ENCODE assay signal across 8 cellular contexts in the genomic region with DNA sequence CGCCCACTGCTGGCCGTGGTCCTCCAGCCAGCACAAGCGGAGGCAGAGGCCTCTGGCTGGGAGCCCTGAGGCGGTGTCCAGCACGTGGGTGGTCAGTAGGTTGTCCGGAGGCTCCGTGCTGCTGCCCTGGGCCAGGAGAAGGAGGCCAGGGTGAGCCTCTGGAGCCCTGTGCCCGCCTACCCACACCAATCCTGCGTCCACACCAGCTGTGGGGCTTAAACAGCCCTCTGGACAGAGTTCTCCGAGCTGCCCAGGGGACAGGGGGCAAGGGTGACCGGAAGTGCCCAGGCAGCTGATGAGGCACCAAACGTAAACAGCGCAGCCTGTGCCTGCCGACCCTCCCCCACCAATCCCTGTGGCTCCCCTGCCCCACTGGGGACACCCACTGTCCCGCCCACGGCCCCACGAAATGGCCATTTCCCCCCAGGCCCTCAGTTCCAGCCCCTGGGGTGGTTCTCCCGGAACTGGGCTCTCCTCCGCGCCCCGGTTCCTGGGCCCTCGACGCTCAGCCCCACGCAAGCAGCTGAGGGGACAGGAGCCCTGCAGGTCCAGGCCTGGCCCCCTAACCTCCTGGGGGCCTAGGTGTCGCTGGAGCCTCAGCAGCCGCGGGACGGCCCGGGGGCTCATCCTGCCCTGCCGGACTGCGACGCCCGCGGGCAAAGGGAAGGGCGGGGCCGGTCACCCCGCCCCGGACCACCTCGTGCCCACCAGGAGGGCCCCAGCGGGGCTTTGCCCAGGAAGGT. TPM values are rescaled to one million over a fixed set of nuclear protein-coding genes. Genes with fewer than 3 reads are reported as not detected.
A peak's percentile ranks its signal among the peaks of the same experiment; 100 is the strongest.
DNase-seq lines count a peak whose midpoint lies in the region; ATAC-seq, FAIRE-seq and TF ChIP-seq lines count a peak whose summit lies in the region.

No MANE protein-coding gene starts in this region.

- peak overlapping the region; percentile 82 for H3K27ac Mint-ChIP-seq in Caco-2 (ENCODE audit: unreplicated experiment)

- H3K27ac ChIP-seq in SJCRH30, result peak overlapping the region; percentile 17; the same call in 1 of the 2 replicates

- 0 out of 2 replicates have a peak, but pooled peaks cover 3% of the 10 kb centered on the region for H3K36me3 ChIP-seq in Caco-2 (ENCODE audit: control insufficient read depth, insufficient read depth, low read length)
- no peaks in the 10 kb centered on the region for H3K36me3 ChIP-seq in SJCRH30
- H3K36me3 ChIP-seq in neuron (ENCODE audit: insufficient read depth, low read length), result no peaks in the 10 kb centered on the region

- intact Hi-C loops in Caco-2 (cut with micrococcal nuclease; ENCODE audit: unreplicated experiment), result no loop called here

- H3K4me1 ChIP-seq in Caco-2 (peaks cover 21% of the 10 kb centered on the region), SJCRH30 (no peaks in the 10 kb centered on the region), neuron (ENCODE audit: insufficient read depth, low read length) (peaks cover 7% of the 10 kb centered on the region)

- H3K4me3 Mint-ChIP-seq in Caco-2 (ENCODE audit: unreplicated experiment), result peak overlapping the region; percentile 74

- POLR2A ChIA-PET in Caco-2 (lab: Charles Lee), result no interaction called here

- peak overlapping the region; percentile 67 for H3K4me3 ChIP-seq in Caco-2 (ENCODE audit: low read depth, low read length)
- peak overlapping the region; percentile 23 for H3K4me3 ChIP-seq in SJCRH30
- H3K4me3 ChIP-seq in fibroblast of villous mesenchyme (ENCODE audit: low read depth, low read length), result peak overlapping the region; percentile 50
- H3K4me3 ChIP-seq in neuron (ENCODE audit: low read length), result peak overlapping the region; percentile 8

- H3K9me3 ChIP-seq in Caco-2 (peaks cover 5% of the 10 kb centered on the region; the same call in 1 of the 2 replicates), SJCRH30 (replicated peaks) (no peaks in the 10 kb centered on the region), neuron (ENCODE audit: low read length) (no peaks in the 10 kb centered on the region)

- no peaks in the 10 kb centered on the region for H3K27me3 Mint-ChIP-seq in Caco-2 (ENCODE audit: insufficient read depth, unreplicated experiment)

- peak overlapping the region; percentile 18 for H2AFZ ChIP-seq in neuron (ENCODE audit: low read depth, low read length)

- TF ChIP-seq CTCF in Caco-2 (IDR thresholded peaks at IDR 0.05; ENCODE audit: insufficient read depth in 1 of 2, low read depth in 1 of 2, low read length in 1 of 2, severe bottlenecking in 1 of 2, unreplicated experiment in 1 of 2) (no peak), fibroblast of villous mesenchyme (IDR thresholded peaks at IDR 0.05; ENCODE audit: insufficient read depth, low read depth, low read length) (no peak)

- peak; percentile 82 to 85 for DNase-seq in Caco-2
- peak in 1 of 2 experiments; percentile 69 for DNase-seq in SJCRH30
- DNase-seq in fibroblast of villous mesenchyme (ENCODE audit: low read depth), result peak; percentile 62
- DNase-seq in GM19239 (ENCODE audit: insufficient read length, low spot score), result no peak
- DNase-seq in germinal center (ENCODE audit: low spot score), result no peak

- H3K27me3 ChIP-seq in Caco-2 (replicated peaks; ENCODE audit: control insufficient read depth, insufficient read depth, low read length) (no peaks in the 10 kb centered on the region), SJCRH30 (no peaks in the 10 kb centered on the region), neuron (ENCODE audit: insufficient read depth, low read length) (peaks cover 13% of the 10 kb centered on the region)

- FAIRE-seq in GM19239 (lab: Jason Lieb, UNC), result no peak

- H3K9me3 Mint-ChIP-seq in Caco-2 (ENCODE audit: unreplicated experiment), result peaks cover 5% of the 10 kb centered on the region

- peaks cover 40% of the 10 kb centered on the region for H3K36me3 Mint-ChIP-seq in Caco-2 (ENCODE audit: insufficient read depth, unreplicated experiment)

- BruUV-seq in Caco-2 (replicated peaks; lab: Mats Ljungman, UMichigan), result no TSS peak

- CTCF ChIA-PET in Caco-2 (lab: Charles Lee), result interaction anchor here (0.6 to 1.0 kb wide), 3 partner anchors 29 to 37 kb away, joined by 3 read pairs; no protein-coding TSS in a partner anchor

- no peak for ATAC-seq in HG03565 (IDR thresholded peaks at IDR 0.05; ENCODE audit: unreplicated experiment)
- no peak for ATAC-seq in GM19452 (IDR thresholded peaks at IDR 0.05; ENCODE audit: unreplicated experiment)

- H3K4me1 Mint-ChIP-seq in Caco-2 (ENCODE audit: low read depth, unreplicated experiment), result peaks cover 21% of the 10 kb centered on the region

RNA-seq across cellular contexts. Expression of gene DBNDD1, which starts 27.9 kb away (rescaled TPM):
- total RNA-seq in Caco-2 (2022) (64.2 and 64.6 TPM in 2 replicates), fibroblast of villous mesenchyme (0.64 and 0.86 TPM in 2 replicates)
- total RNA-seq in SJCRH30 (2014; rRNA removed; shearing (Covaris generic)), result 13.5 and 14.4 TPM in 2 replicates

RNA-seq across cellular contexts. Expression of gene PRDM7, which starts 30.0 kb away (rescaled TPM):
- total RNA-seq in Caco-2 (2022) (not detected in 2 replicates), fibroblast of villous mesenchyme (not detected in 2 replicates)
- total RNA-seq in SJCRH30 (2014; rRNA removed; shearing (Covaris generic)), result not detected in 2 replicates

Comparison
In these comparisons a context has a peak if more than half of its experiments do, and no peak if none do; other contexts are left out.
1. DNase-seq: peak in Caco-2 (2 of 2) and fibroblast of villous mesenchyme (single experiment); none in GM19239 (single experiment) and germinal center (single experiment).
2. H3K4me3 ChIP-seq: peak in every context shown above with its lines; median percentile 67 in Caco-2; 50 in fibroblast of villous mesenchyme; 23 in SJCRH30; 8 in neuron.